In the genomic region with DNA sequence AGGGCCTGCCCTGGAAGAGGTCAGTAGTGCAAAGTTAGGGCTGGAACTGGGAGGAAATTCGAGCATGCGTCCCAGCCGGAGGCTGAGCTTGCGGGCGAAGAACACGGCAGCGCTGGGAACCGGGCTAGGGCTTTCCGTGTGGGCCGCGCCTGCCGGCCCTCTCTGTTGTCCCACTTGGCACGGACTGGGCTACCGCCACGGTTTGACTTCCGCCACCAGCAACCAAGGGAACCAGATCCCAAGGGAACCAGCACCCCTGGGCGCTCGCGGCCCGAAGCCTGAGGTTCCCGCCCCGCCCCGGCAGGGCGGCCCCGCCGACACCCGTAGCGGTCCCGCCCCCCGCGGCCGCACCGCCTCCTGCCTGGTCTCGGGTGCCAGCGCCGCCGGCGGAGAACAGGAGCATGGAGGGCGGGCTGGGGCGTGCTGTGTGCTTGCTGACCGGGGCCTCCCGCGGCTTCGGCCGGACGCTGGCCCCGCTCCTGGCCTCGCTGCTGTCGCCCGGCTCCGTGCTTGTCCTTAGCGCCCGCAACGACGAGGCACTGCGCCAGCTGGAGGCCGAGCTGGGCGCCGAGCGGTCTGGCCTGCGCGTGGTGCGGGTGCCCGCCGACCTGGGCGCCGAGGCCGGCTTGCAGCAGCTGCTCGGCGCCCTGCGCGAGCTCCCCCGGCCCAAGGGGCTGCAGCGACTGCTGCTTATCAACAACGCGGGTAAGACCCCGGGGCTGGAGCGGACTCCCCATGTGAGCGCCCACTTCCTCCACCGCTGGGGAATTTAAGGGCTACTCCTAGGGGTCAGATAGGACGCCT, we compare ENCODE assay signal across 8 cellular contexts. TPM values are rescaled to one million over a fixed set of nuclear protein-coding genes. Genes with fewer than 3 reads are reported as not detected.
DNase-seq lines count a peak whose midpoint lies in the region; ATAC-seq and TF ChIP-seq lines count a peak whose summit lies in the region.

Gene SPR (plus strand): TSS at position 377 of the 804 bp plus-strand sequence. CDS start 25 bp downstream, at position 402.

- H3K27me3 ChIP-seq in HUES48 (ENCODE audit: control insufficient read depth, insufficient read depth, low read length) (peaks cover 42% of the 10 kb centered on the region), thoracic aorta (replicated peaks; ENCODE audit: insufficient read depth) (no peaks in the 10 kb centered on the region)

- no peaks in the 10 kb centered on the region for H3K9me3 ChIP-seq in HUES48 (ENCODE audit: control insufficient read depth, insufficient read depth, low read length)
- H3K9me3 ChIP-seq in thoracic aorta = no peaks in the 10 kb centered on the region

- H3K4me1 ChIP-seq in HUES48 (ENCODE audit: control insufficient read depth, insufficient read depth, low read length) = peaks cover 4% of the 10 kb centered on the region; the same call in 1 of the 2 replicates
- H3K4me1 ChIP-seq in thoracic aorta (ENCODE audit: control insufficient read depth in 1 of 2, low read depth in 2 of 2) = peaks cover 11 to 27% of the 10 kb centered on the region in 2 donors

- H3K9me3 Mint-ChIP-seq in neural crest cell = no peaks in the 10 kb centered on the region

- DNase-seq in DMS53 treated with DMSO at 0.1 percent for 48 hours (lab: John Stamatoyannopoulos, UW; ENCODE audit: unreplicated experiment) (peak; percentile 67), RPMI7951 (ENCODE audit: low read depth) (peak; percentile 76), foreskin melanocyte (peak; percentile 51), neural crest cell (ENCODE audit: low read depth, low spot score) (peak; percentile 55), thoracic aorta (ENCODE audit: low spot score) (no peak)
- DNase-seq in activated gamma-delta T cell treated with anti-CD3 and anti-CD28 coated beads, Interleukin-2, amount 50 U/mL, for 16 hours (ENCODE audit: low read depth) = peak; percentile 18

- H3K36me3 ChIP-seq in HUES48 (ENCODE audit: control insufficient read depth, insufficient read depth, low read length) (no peaks in the 10 kb centered on the region), thoracic aorta (no peaks in the 10 kb centered on the region)

- peak within 1 kb of the TSS; percentile 67 for H3K27ac Mint-ChIP-seq in neural crest cell (ENCODE audit: unreplicated experiment)

- peaks cover 9% of the 10 kb centered on the region for H3K4me1 Mint-ChIP-seq in neural crest cell

- H3K27ac ChIP-seq in HUES48 (ENCODE audit: low read depth, low read length) (peak within 1 kb of the TSS; percentile 11), thoracic aorta (peak within 1 kb of the TSS; percentile 81 to 94)

- TF ChIP-seq CTCF in neural crest cell (conservative IDR thresholded peaks at IDR 0.05) = no peak
- TF ChIP-seq CTCF in thoracic aorta (IDR thresholded peaks at IDR 0.05) = no peak

- peak within 1 kb of the TSS; percentile 87 for H3K4me3 Mint-ChIP-seq in neural crest cell

- H3K27me3 Mint-ChIP-seq in neural crest cell (ENCODE audit: low read depth) = peaks cover 61% of the 10 kb centered on the region

- peak within 1 kb of the TSS; percentile 66 for H3K4me3 ChIP-seq in HUES48 (ENCODE audit: low read depth, low read length)
- H3K4me3 ChIP-seq in thoracic aorta = peak within 1 kb of the TSS; percentile 82

- peak; percentile 91 for ATAC-seq in GM21447 (IDR thresholded peaks at IDR 0.05; ENCODE audit: unreplicated experiment)
- ATAC-seq in thoracic aorta (ENCODE audit: insufficient number of reproducible peaks, low FRiP score, low read depth) = peak; percentile 40

- H3K36me3 Mint-ChIP-seq in neural crest cell (ENCODE audit: low read depth) = no peaks in the 10 kb centered on the region

- no peak within 1 kb of the TSS for H3K9ac ChIP-seq in HUES48 (ENCODE audit: low read depth, low read length)

RNA-seq across cellular contexts. Expression of gene SPR, which starts in this region (rescaled TPM):
- 26.6 and 30.7 TPM in 2 replicates for total RNA-seq in RPMI7951 (2014; rRNA removed; shearing (Covaris generic))
- total RNA-seq in neural crest cell (5.8 and 6.3 TPM in 2 replicates), thoracic aorta (10 to 100 TPM; 26.1 to 42.6 TPM)
